8 cellular contexts compared by ENCODE assay signal in genomic region chr1:151255381-151255780, GRCh38. TPM values are rescaled to one million over a fixed set of nuclear protein-coding genes. Genes with fewer than 3 reads are reported as not detected.
A peak's percentile ranks its signal among the peaks of the same experiment; 100 is the strongest.
DNase-seq lines count a peak whose midpoint lies in the region; ATAC-seq, FAIRE-seq and TF ChIP-seq lines count a peak whose summit lies in the region.

No MANE protein-coding gene starts in this region.

- peak overlapping the region; percentile 84 for H3K4me3 ChIP-seq in AG09309 (ENCODE audit: control insufficient read depth, low read depth, low read length)
- peak overlapping the region; percentile 98 for H3K4me3 ChIP-seq in HUES64 (ENCODE audit: low read length)
- peak overlapping the region; percentile 80 for H3K4me3 ChIP-seq in bronchial epithelial cell (ENCODE audit: low read depth, low read length)
- peak overlapping the region; percentile 69 for H3K4me3 ChIP-seq in mucosa of stomach (ENCODE audit: low read length)

- TF ChIP-seq CTCF in AG09309 (IDR thresholded peaks at IDR 0.05; ENCODE audit: control insufficient read depth, insufficient read depth, low read depth, low read length, missing control alignments): no peak
- TF ChIP-seq CTCF in bronchial epithelial cell (IDR thresholded peaks at IDR 0.05; ENCODE audit: insufficient read depth, low read length, severe bottlenecking): no peak

- ATAC-seq in HG03378 (IDR thresholded peaks at IDR 0.05; ENCODE audit: unreplicated experiment): no peak
- ATAC-seq in GM18867 (IDR thresholded peaks at IDR 0.05; ENCODE audit: unreplicated experiment): no peak

- peaks cover 6% of the 10 kb centered on the region; the same call in 1 of the 2 replicates for H3K4me1 ChIP-seq in HUES64 (ENCODE audit: insufficient read depth, low read length)
- peaks cover 10% of the 10 kb centered on the region for H3K4me1 ChIP-seq in mucosa of stomach (ENCODE audit: control insufficient read depth, insufficient read depth, low read length)

- no peak for FAIRE-seq in bronchial epithelial cell (lab: Jason Lieb, UNC)

- H3K27ac ChIP-seq in HUES64 (ENCODE audit: low read depth, low read length): peak overlapping the region; percentile 78

- H3K9me3 ChIP-seq in HUES64 (ENCODE audit: insufficient read depth, low read depth, low read length): no peaks in the 10 kb centered on the region
- H3K9me3 ChIP-seq in mucosa of stomach (ENCODE audit: control insufficient read depth, low read length): no peaks in the 10 kb centered on the region

- H3K36me3 ChIP-seq in HUES64 (ENCODE audit: insufficient read depth, low read length) (peaks cover 5% of the 10 kb centered on the region), bronchial epithelial cell (ENCODE audit: control insufficient read depth, insufficient read depth, low read length) (no peaks in the 10 kb centered on the region), mucosa of stomach (ENCODE audit: control insufficient read depth, insufficient read depth, low read length) (no peaks in the 10 kb centered on the region)

- 56% methylated on average over 10 of the region's 10 CpGs for WGBS in HUES64

- H3K27me3 ChIP-seq in HUES64 (ENCODE audit: insufficient read depth, low read length) (no peaks in the 10 kb centered on the region), bronchial epithelial cell (ENCODE audit: control insufficient read depth, insufficient read depth, low read length) (no peaks in the 10 kb centered on the region), mucosa of stomach (ENCODE audit: control insufficient read depth, insufficient read depth, low read length) (no peaks in the 10 kb centered on the region)

- H3K9ac ChIP-seq in HUES64 (ENCODE audit: low read depth, low read length) (peak overlapping the region; percentile 93), mucosa of stomach (ENCODE audit: low read length) (peak overlapping the region; percentile 87)

- DNase-seq in AG09309 (ENCODE audit: low read depth): no peak
- peak; percentile 21 for DNase-seq in bronchial epithelial cell (ENCODE audit: low read depth)
- DNase-seq in DMS153 treated with DMSO at 0.1 percent for 48 hours (lab: John Stamatoyannopoulos, UW; ENCODE audit: unreplicated experiment): no peak
- no peak for DNase-seq in OCI-M2 (lab: John Stamatoyannopoulos, UW; ENCODE audit: unreplicated experiment)

RNA-seq across cellular contexts. Expression of gene PSMD4, which starts 0.8 kb away (rescaled TPM):
- 161 TPM for polyA plus RNA-seq in HUES64 (2013, experiment 1 of 2)
- polyA plus RNA-seq in HUES64 (2013, experiment 2 of 2): 159 TPM
- 259 and 280 TPM in 2 replicates for total RNA-seq in bronchial epithelial cell

RNA-seq across cellular contexts. Expression of gene ZNF687, which starts 26.7 kb away (rescaled TPM):
- 23.3 TPM for polyA plus RNA-seq in HUES64 (2013, experiment 1 of 2)
- 25.7 TPM for polyA plus RNA-seq in HUES64 (2013, experiment 2 of 2)
- total RNA-seq in bronchial epithelial cell: 9.0 and 12.8 TPM in 2 replicates

RNA-seq across cellular contexts. Expression of gene PIP5K1A, which starts 57.0 kb away (rescaled TPM):
- polyA plus RNA-seq in HUES64 (2013, experiment 1 of 2): 44.9 TPM
- 50.8 TPM for polyA plus RNA-seq in HUES64 (2013, experiment 2 of 2)
- 40.2 and 44.0 TPM in 2 replicates for total RNA-seq in bronchial epithelial cell
